ENCODE assay signal across 8 cellular contexts in the genomic region with DNA sequence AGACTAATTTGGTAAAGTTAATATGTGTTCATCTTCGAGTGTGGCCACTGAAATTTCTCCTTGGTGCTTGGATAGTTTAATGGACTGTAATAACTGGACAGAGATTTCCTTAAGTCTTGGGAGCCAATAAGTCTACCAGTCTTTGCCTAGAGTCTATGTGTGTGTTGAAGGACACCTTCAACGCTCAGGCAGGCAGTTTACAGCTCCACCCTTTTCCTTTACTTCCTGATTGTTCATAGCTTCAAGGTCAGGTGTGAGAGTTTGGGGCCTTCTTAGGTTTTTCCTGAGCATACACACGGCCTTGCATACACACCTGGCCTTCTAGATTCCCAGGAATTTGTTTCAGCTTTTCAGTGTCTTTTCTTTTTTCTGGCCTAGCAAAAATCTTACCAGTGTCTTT.
"Had no signal": no experiment of that assay in that cellular context is flagged by ENCODE, and none has a peak within 500 bp of the region (broad histone marks: within the 10 kb centered on the region; RNA-seq: fewer than 3 reads in every experiment).

No MANE protein-coding gene starts in this region.

- H2AFZ ChIP-seq: GM23248 had no signal

- H3K9ac ChIP-seq: GM23248 had no signal

- H3K4me3 ChIP-seq: GM23248, K562 had no signal

- H3K27ac ChIP-seq: GM23248 had no signal

- FAIRE-seq: H54, HTR-8/SVneo, K562 had no signal

- ATAC-seq: K562 had no signal

- DNase-seq: GM23248, GOT3, H9, HCEC 1CT, IMR-90 had no signal
